In the genomic region with DNA sequence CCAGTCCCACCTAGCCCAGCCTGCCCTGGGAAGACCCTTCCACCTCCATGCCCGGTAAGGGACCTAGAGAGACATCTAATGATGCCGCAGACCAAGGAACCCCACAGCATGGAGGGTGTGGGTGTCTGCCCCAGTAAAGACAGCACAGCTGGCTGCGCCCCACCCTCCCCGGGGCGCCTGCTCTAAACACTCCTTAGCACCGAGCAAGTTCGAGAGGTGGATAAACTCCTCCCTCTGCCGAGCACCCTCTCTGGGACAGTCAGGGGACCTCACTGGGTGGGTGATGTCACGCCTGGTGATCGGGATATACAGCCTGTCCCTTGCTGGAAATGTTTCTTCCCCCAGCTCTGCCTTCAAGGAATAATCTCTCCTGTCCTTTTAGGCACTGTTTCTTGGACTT, we compare ENCODE assay signal across 2 cellular contexts.
TF ChIP-seq lines count a peak whose summit lies in the region.

No MANE protein-coding gene starts in this region.

TF ChIP-seq in H1, 55 proteins besides CTCF, POLR2A, EP300 and RAD21:
- no peak for TF ChIP-seq CHD7 (IDR thresholded peaks at IDR 0.05; ENCODE audit: insufficient replicate concordance, low read length)
- TF ChIP-seq TBP (IDR thresholded peaks at IDR 0.05; ENCODE audit: low read depth, low read length): no peak
- TF ChIP-seq, protein P1, sequence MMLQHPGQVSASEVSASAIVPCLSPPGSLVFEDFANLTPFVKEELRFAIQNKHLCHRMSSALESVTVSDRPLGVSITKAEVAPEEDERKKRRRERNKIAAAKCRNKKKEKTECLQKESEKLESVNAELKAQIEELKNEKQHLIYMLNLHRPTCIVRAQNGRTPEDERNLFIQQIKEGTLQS (IDR thresholded peaks at IDR 0.05; ENCODE audit: insufficient read depth, low read depth, low read length): no peak
- TF ChIP-seq SP1 (IDR thresholded peaks at IDR 0.05; ENCODE audit: low read depth, low read length): no peak
- no peak for TF ChIP-seq EZH2 (IDR thresholded peaks at IDR 0.05; ENCODE audit: low read depth, low read length, severe bottlenecking)
- no peak for TF ChIP-seq CBX5 (IDR thresholded peaks at IDR 0.05; ENCODE audit: low read depth, low read length)
- no peak for TF ChIP-seq BACH1 (IDR thresholded peaks at IDR 0.05; ENCODE audit: low read length)
- no peak for TF ChIP-seq PHF8 (conservative IDR thresholded peaks at IDR 0.05; ENCODE audit: low read depth, low read length)
- no peak for TF ChIP-seq KDM5A (IDR thresholded peaks at IDR 0.05; ENCODE audit: low read length)
- TF ChIP-seq BCL11A (IDR thresholded peaks at IDR 0.05; ENCODE audit: low read depth in 2 of 2, low read length in 2 of 2): no peak
- no peak for TF ChIP-seq ASH2L (IDR thresholded peaks at IDR 0.05; ENCODE audit: low read length)
- no peak for TF ChIP-seq POU5F1 (IDR thresholded peaks at IDR 0.05; ENCODE audit: low read depth, low read length)
- TF ChIP-seq SIX5 (IDR thresholded peaks at IDR 0.05; ENCODE audit: low read depth, low read length): no peak
- TF ChIP-seq NANOG (IDR thresholded peaks at IDR 0.05; ENCODE audit: insufficient read depth, low read depth, low read length, poor library complexity, severe bottlenecking): no peak
- no peak for TF ChIP-seq NRF1 (IDR thresholded peaks at IDR 0.05; ENCODE audit: low read depth, low read length)

TF ChIP-seq in WTC11, 78 proteins besides CTCF, POLR2A, EP300 and RAD21:
- TF ChIP-seq ARID4B (CRISPR knock-in tag; IDR thresholded peaks at IDR 0.05; ENCODE audit: borderline replicate concordance): no peak
- TF ChIP-seq ZNF219 (CRISPR knock-in tag; IDR thresholded peaks at IDR 0.05; ENCODE audit: borderline replicate concordance): no peak
- TF ChIP-seq, protein P2, sequence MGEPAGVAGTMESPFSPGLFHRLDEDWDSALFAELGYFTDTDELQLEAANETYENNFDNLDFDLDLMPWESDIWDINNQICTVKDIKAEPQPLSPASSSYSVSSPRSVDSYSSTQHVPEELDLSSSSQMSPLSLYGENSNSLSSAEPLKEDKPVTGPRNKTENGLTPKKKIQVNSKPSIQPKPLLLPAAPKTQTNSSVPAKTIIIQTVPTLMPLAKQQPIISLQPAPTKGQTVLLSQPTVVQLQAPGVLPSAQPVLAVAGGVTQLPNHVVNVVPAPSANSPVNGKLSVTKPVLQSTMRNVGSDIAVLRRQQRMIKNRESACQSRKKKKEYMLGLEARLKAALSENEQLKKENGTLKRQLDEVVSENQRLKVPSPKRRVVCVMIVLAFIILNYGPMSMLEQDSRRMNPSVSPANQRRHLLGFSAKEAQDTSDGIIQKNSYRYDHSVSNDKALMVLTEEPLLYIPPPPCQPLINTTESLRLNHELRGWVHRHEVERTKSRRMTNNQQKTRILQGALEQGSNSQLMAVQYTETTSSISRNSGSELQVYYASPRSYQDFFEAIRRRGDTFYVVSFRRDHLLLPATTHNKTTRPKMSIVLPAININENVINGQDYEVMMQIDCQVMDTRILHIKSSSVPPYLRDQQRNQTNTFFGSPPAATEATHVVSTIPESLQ (CRISPR knock-in tag; IDR thresholded peaks at IDR 0.05): no peak
- no peak for TF ChIP-seq RORB (CRISPR knock-in tag; IDR thresholded peaks at IDR 0.05)
- no peak for TF ChIP-seq CREM (CRISPR knock-in tag; IDR thresholded peaks at IDR 0.05)
- TF ChIP-seq SMAD3 (CRISPR knock-in tag; IDR thresholded peaks at IDR 0.05; ENCODE audit: borderline replicate concordance): no peak
- no peak for TF ChIP-seq HMGA2 (CRISPR knock-in tag; IDR thresholded peaks at IDR 0.05)
- no peak for TF ChIP-seq SP1 (CRISPR knock-in tag; conservative IDR thresholded peaks at IDR 0.05)
- no peak for TF ChIP-seq SMAD4 (CRISPR knock-in tag; IDR thresholded peaks at IDR 0.05)
- no peak for TF ChIP-seq TEAD1 (CRISPR knock-in tag; IDR thresholded peaks at IDR 0.05)
- TF ChIP-seq MYBL2 (CRISPR knock-in tag; IDR thresholded peaks at IDR 0.05): no peak
- no peak for TF ChIP-seq CDX4 (CRISPR knock-in tag; IDR thresholded peaks at IDR 0.05; ENCODE audit: borderline replicate concordance)
- TF ChIP-seq TP53 (CRISPR knock-in tag; IDR thresholded peaks at IDR 0.05): no peak
- TF ChIP-seq, protein P3, sequence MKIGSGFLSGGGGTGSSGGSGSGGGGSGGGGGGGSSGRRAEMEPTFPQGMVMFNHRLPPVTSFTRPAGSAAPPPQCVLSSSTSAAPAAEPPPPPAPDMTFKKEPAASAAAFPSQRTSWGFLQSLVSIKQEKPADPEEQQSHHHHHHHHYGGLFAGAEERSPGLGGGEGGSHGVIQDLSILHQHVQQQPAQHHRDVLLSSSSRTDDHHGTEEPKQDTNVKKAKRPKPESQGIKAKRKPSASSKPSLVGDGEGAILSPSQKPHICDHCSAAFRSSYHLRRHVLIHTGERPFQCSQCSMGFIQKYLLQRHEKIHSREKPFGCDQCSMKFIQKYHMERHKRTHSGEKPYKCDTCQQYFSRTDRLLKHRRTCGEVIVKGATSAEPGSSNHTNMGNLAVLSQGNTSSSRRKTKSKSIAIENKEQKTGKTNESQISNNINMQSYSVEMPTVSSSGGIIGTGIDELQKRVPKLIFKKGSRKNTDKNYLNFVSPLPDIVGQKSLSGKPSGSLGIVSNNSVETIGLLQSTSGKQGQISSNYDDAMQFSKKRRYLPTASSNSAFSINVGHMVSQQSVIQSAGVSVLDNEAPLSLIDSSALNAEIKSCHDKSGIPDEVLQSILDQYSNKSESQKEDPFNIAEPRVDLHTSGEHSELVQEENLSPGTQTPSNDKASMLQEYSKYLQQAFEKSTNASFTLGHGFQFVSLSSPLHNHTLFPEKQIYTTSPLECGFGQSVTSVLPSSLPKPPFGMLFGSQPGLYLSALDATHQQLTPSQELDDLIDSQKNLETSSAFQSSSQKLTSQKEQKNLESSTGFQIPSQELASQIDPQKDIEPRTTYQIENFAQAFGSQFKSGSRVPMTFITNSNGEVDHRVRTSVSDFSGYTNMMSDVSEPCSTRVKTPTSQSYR (CRISPR knock-in tag; IDR thresholded peaks at IDR 0.05): no peak
- TF ChIP-seq ERG (CRISPR knock-in tag; IDR thresholded peaks at IDR 0.05): no peak
- TF ChIP-seq EMX1 (CRISPR knock-in tag; IDR thresholded peaks at IDR 0.05): no peak
TF ChIP-seq in WTC11: peak in this region for 0.
